In genomic region chr1:111660204-111661150, GRCh38 we compare ENCODE assay signal across 12 cellular contexts. TPM values are rescaled to one million over a fixed set of nuclear protein-coding genes. Genes with fewer than 3 reads are reported as not detected.
DNase-seq lines count a peak whose midpoint lies in the region; ATAC-seq, FAIRE-seq and TF ChIP-seq lines count a peak whose summit lies in the region.
"Had no signal": no experiment of that assay in that cellular context is flagged by ENCODE, and none has a peak within 500 bp of the region (broad histone marks: within the 10 kb centered on the region; RNA-seq: fewer than 3 reads in every experiment).

No MANE protein-coding gene starts in this region.

- FAIRE-seq in H1 (lab: Jason Lieb, UNC) (no peak), pancreas (lab: Jason Lieb, UNC) (peak; percentile 64)

- H3K9ac ChIP-seq in H1 (replicated peaks in 1 of 4; ENCODE audit: extremely low read depth in 1 of 4, low read depth in 3 of 4, low read length in 3 of 4) = no peak overlapping the region

- ATAC-seq in pancreas = peak in 3 of 4 donors; percentile 25 to 38 (median 27)

- TF ChIP-seq RAD21 in H1 (IDR thresholded peaks at IDR 0.05 in 1 of 2, conservative IDR thresholded peaks at IDR 0.05 in 1 of 2; ENCODE audit: low read depth in 2 of 2, low read length in 2 of 2) = no peak

- no peaks in the 10 kb centered on the region for H3K9me3 ChIP-seq in H1 (ENCODE audit: insufficient read depth in 2 of 2, low read depth in 1 of 2, low read length in 1 of 2)
- H3K9me3 ChIP-seq in pancreas = peaks cover 0 to 3% (median 0%) of the 10 kb centered on the region in 4 donors
- no peaks in the 10 kb centered on the region for H3K9me3 ChIP-seq in BE2C
- H3K9me3 ChIP-seq: gastrocnemius medialis had no signal

- H3K36me3 ChIP-seq in H1 (ENCODE audit: control insufficient read depth in 2 of 4, insufficient read depth in 4 of 4, low read length in 3 of 4) (no peaks in the 10 kb centered on the region), pancreas (no peaks in the 10 kb centered on the region), BE2C (no peaks in the 10 kb centered on the region)
- H3K36me3 ChIP-seq: gastrocnemius medialis had no signal

- no peak overlapping the region for H3K4me2 ChIP-seq in H1 (ENCODE audit: insufficient read depth in 1 of 2, low read depth in 2 of 2, low read length in 2 of 2)

- no peak overlapping the region for H2AK5ac ChIP-seq in H1 (ENCODE audit: low read depth, low read length)

- no peak overlapping the region for H4K8ac ChIP-seq in H1 (ENCODE audit: extremely low read depth, insufficient read depth, low read length)

- H3K4ac ChIP-seq in H1 (replicated peaks; ENCODE audit: insufficient read length, low read depth, low read length) = no peak overlapping the region

- POLR2A ChIA-PET in H1 (lab: Charles Lee; ENCODE audit: partially characterized antibody) = no interaction called here

- no peaks in the 10 kb centered on the region for H3K79me1 ChIP-seq in H1 (ENCODE audit: low read depth, low read length)

- H3K27me3 ChIP-seq in H1 (replicated peaks in 1 of 4; ENCODE audit: control insufficient read depth in 3 of 4, extremely low read depth in 1 of 4, insufficient read depth in 3 of 4, low read length in 3 of 4) (no peaks in the 10 kb centered on the region), pancreas (no peaks in the 10 kb centered on the region), BE2C (no peaks in the 10 kb centered on the region)
- H3K27me3 ChIP-seq: gastrocnemius medialis had no signal

- no peak overlapping the region for H2BK5ac ChIP-seq in H1 (ENCODE audit: low read depth, low read length)

- H4K91ac ChIP-seq in H1 (replicated peaks; ENCODE audit: insufficient read length, low read length) = no peak overlapping the region

- TF ChIP-seq CTCF in H1 (IDR thresholded peaks at IDR 0.05; ENCODE audit: control extremely low read depth in 1 of 3, insufficient read depth in 1 of 3, low read depth in 1 of 3, low read length in 3 of 3) (no peak), pancreas (IDR thresholded peaks at IDR 0.05) (no peak), BE2C (IDR thresholded peaks at IDR 0.05; ENCODE audit: low read depth, low read length) (no peak)

- WGBS in H1 (ENCODE audit: extremely low coverage in 1 of 2, insufficient coverage in 1 of 2, insufficient read length in 1 of 2, insufficient replicate concordance in 2 of 2, low coverage in 1 of 2, low lambda C conversion rate in 2 of 2, missing lambda C conversion rate in 1 of 2), 2 experiments = 90% methylated on average over 5 of the region's 5 CpGs; no CpG with 5 or more reads in 1 of the 2 experiments
- WGBS in pancreas, 2 donors = 25 to 29% methylated on average over 5 of the region's 5 CpGs

- intact Hi-C loops in pancreas (cut with DNase I) = no loop called here

- no peak overlapping the region for H3K23ac ChIP-seq in H1 (ENCODE audit: insufficient read length)

- no peak overlapping the region for H2BK20ac ChIP-seq in H1 (ENCODE audit: low read length)

- H3K56ac ChIP-seq in H1 (replicated peaks; ENCODE audit: insufficient read length, low read depth, low read length) = no peak overlapping the region

- H2BK15ac ChIP-seq in H1 (ENCODE audit: low read length) = no peak overlapping the region

- H4K5ac ChIP-seq in H1 (ENCODE audit: insufficient read length, low read depth, low read length) = no peak overlapping the region

- H2BK120ac ChIP-seq in H1 (replicated peaks; ENCODE audit: low read depth, low read length) = no peak overlapping the region

- CTCF ChIA-PET in H1 (lab: Charles Lee; ENCODE audit: partially characterized antibody) = interaction anchor here (2.0 kb wide), 1 partner anchor 152 kb away, joined by 8 read pairs; no protein-coding TSS in a partner anchor

- peaks cover 0 to 3% of the 10 kb centered on the region in 2 experiments for H4K20me1 ChIP-seq in H1 (replicated peaks in 1 of 2; ENCODE audit: control insufficient read depth in 1 of 2, insufficient read depth in 2 of 2, low read length in 2 of 2)

- TF ChIP-seq POLR2A in H1 (IDR thresholded peaks at IDR 0.05; ENCODE audit: control extremely low read depth in 1 of 2, low read depth in 2 of 2, low read length in 2 of 2) = no peak

- H3K79me2 ChIP-seq in H1 (ENCODE audit: control insufficient read depth in 1 of 2, insufficient read depth in 2 of 2, low read length in 2 of 2) = peaks cover 0 to 60% of the 10 kb centered on the region in 2 experiments; a peak in 2 of 4 replicates

- H2BK12ac ChIP-seq in H1 (ENCODE audit: low read depth, low read length) = no peak overlapping the region

- no peaks in the 10 kb centered on the region for H3K23me2 ChIP-seq in H1 (ENCODE audit: low read depth, low read length)

- H3K4me1 ChIP-seq in H1 (replicated peaks in 1 of 4; ENCODE audit: control insufficient read depth in 3 of 4, insufficient read depth in 4 of 4, low read length in 3 of 4) = peaks cover 0 to 8% (median 0%) of the 10 kb centered on the region in 4 experiments; a peak in 2 of 7 replicates
- H3K4me1 ChIP-seq in pancreas = peaks cover 9 to 24% (median 23%) of the 10 kb centered on the region in 3 donors
- no peaks in the 10 kb centered on the region for H3K4me1 ChIP-seq in BE2C

- H3K18ac ChIP-seq in H1 (ENCODE audit: extremely low read depth, low read length) = no peak overlapping the region

- TF ChIP-seq EP300 in H1 (IDR thresholded peaks at IDR 0.05; ENCODE audit: borderline replicate concordance in 1 of 2, low read depth in 2 of 2, low read length in 2 of 2) = no peak

- H3K27ac ChIP-seq in H1 (ENCODE audit: low read depth, low read length) (no peak overlapping the region), pancreas (no peak overlapping the region)

- no peak overlapping the region for H3K14ac ChIP-seq in H1 (ENCODE audit: insufficient read length)

- H2AFZ ChIP-seq in H1 (ENCODE audit: low read length) = no peak overlapping the region

- H3K4me3 ChIP-seq in H1 (ENCODE audit: extremely low read depth in 1 of 4, insufficient read depth in 2 of 4, low read depth in 3 of 4, low read length in 4 of 4) = no peak overlapping the region
- no peak overlapping the region for H3K4me3 ChIP-seq in pancreas
- H3K4me3 ChIP-seq in BE2C (ENCODE audit: low read depth, low read length) = no peak overlapping the region
- H3K4me3 ChIP-seq: gastrocnemius medialis had no signal

- DNase-seq in GF-D8 (lab: John Stamatoyannopoulos, UW) (peak; percentile 14), NOMO-1 treated with DMSO at 0.1 percent for 48 hours (lab: John Stamatoyannopoulos, UW; ENCODE audit: unreplicated experiment) (peak; percentile 35), H1 (ENCODE audit: low read depth in 1 of 2, low spot score in 2 of 2) (no peak), pancreas (no peak), SIG-M5 (lab: John Stamatoyannopoulos, UW) (no peak), DMS53 treated with DMSO at 0.1 percent for 48 hours (lab: John Stamatoyannopoulos, UW; ENCODE audit: unreplicated experiment) (no peak), BE2C (no peak)
- no peak for DNase-seq in activated CD4-positive, alpha-beta T cell treated with anti-CD3 and anti-CD28 coated beads, Interleukin-2, amount 50 U/mL, for 1 hour
- DNase-seq: activated CD8-positive, alpha-beta memory T cell treated with anti-CD3 and anti-CD28 coated beads for 24 hours; gastrocnemius medialis; NCI-H1694; stimulated activated CD4-positive, alpha-beta T cell treated with anti-CD3 and anti-CD28 coated beads, Interleukin-12 subunit alpha, Interleukin-12 subunit beta, amount 100 ng/mL, for 4 hours had no signal

TF ChIP-seq in H1, 55 proteins besides CTCF, POLR2A, EP300 and RAD21:
- TF ChIP-seq BCL11A (IDR thresholded peaks at IDR 0.05; ENCODE audit: low read depth in 2 of 2, low read length in 2 of 2) (no peak), JUN (IDR thresholded peaks at IDR 0.05; ENCODE audit: low read depth, low read length) (no peak), TCF12 (IDR thresholded peaks at IDR 0.05; ENCODE audit: low read depth, low read length) (no peak), TBP (IDR thresholded peaks at IDR 0.05; ENCODE audit: low read depth, low read length) (no peak), NANOG (IDR thresholded peaks at IDR 0.05; ENCODE audit: insufficient read depth, low read depth, low read length, poor library complexity, severe bottlenecking) (no peak), CEBPB (IDR thresholded peaks at IDR 0.05; ENCODE audit: low read depth, low read length) (peak; percentile 44; the same call in 1 of the 2 replicates), USF2 (IDR thresholded peaks at IDR 0.05; ENCODE audit: low read length) (no peak)
TF ChIP-seq in H1: peak in this region for 1.

RNA-seq across cellular contexts. Expression of gene RAP1A, which starts 40.9 kb away (rescaled TPM):
- 30.6 and 35.8 TPM in 2 replicates for total RNA-seq in H1 (2021; fragmentation: NEBNext Ultra II Directional; extraction: Animal tissue kit (Norgen Biotek cat#: 25700))
- polyA plus RNA-seq in H1 (2011; rRNA removed) (5.3 and 10.9 TPM in 2 replicates), pancreas (10 to 100 TPM; 17.3 to 33.1 TPM)
- polyA plus RNA-seq in H1 (2011; cell fraction: cytosol; rRNA removed) = 18.4 TPM
- polyA plus RNA-seq in H1 (2011; cell fraction: nucleus; rRNA removed) = 1.3 TPM
- polyA plus RNA-seq in H1 (2012, experiment 1 of 2) = 21.9 to 42.7 TPM (median 25.2 TPM) in 4 replicates
- polyA plus RNA-seq in H1 (2012, experiment 2 of 2) = 4.3 TPM
- polyA plus RNA-seq in H1 (2013, experiment 1 of 2) = 24.6 TPM
- polyA plus RNA-seq in H1 (2013, experiment 2 of 2) = 23.2 TPM
- 6.4 and 7.3 TPM in 2 replicates for polyA minus RNA-seq in H1 (2011; rRNA and poly(A)+ RNA removed)
- 6.9 TPM for polyA minus RNA-seq in H1 (2011; cell fraction: cytosol; rRNA and poly(A)+ RNA removed)
- polyA minus RNA-seq in H1 (2011; cell fraction: nucleus; rRNA and poly(A)+ RNA removed) = 5.8 TPM
- total RNA-seq in pancreas = 10 to 100 TPM; 17.0 to 35.1 (median 21.5) TPM
- polyA plus RNA-seq in BE2C (2012; ENCODE audit: insufficient read depth, insufficient read length, low read depth) = 27.6 TPM

Comparison
In these comparisons a context has a peak if more than half of its experiments do, and no peak if none do; other contexts are left out.
1. DNase-seq: peak in GF-D8 (single experiment) and NOMO-1 treated with DMSO at 0.1 percent for 48 hours (single experiment); none in H1 (0 of 2), pancreas (0 of 6), SIG-M5 (single experiment), DMS53 treated with DMSO at 0.1 percent for 48 hours (single experiment), activated CD4-positive, alpha-beta T cell treated with anti-CD3 and anti-CD28 coated beads, Interleukin-2, amount 50 U/mL, for 1 hour (single experiment) and BE2C (single experiment).